ENCODE assay signal across 9 cellular contexts in genomic region chr14:99972748-99973466, GRCh38.
DNase-seq lines count a peak whose midpoint lies in the region; FAIRE-seq and TF ChIP-seq lines count a peak whose summit lies in the region.
"Had no signal": no experiment of that assay in that cellular context is flagged by ENCODE, and none has a peak within 500 bp of the region (broad histone marks: within the 10 kb centered on the region; RNA-seq: fewer than 3 reads in every experiment).

No MANE protein-coding gene starts in this region.

- H3K9me3 Mint-ChIP-seq in activated CD4-positive, alpha-beta T cell treated with anti-CD3 and anti-CD28 coated beads, Interleukin-2, amount 10 ng/mL, durations not matched to agents 7 days and 5 days: peaks cover 5% of the 10 kb centered on the region
- no peaks in the 10 kb centered on the region for H3K9me3 Mint-ChIP-seq in activated T-helper 2 cell treated with anti-CD3 and anti-CD28 coated beads, Interferon-gamma antibody, Interleukin-2, Interleukin-4, amounts not matched to agents 10 μg/mL and 5 μg/mL and 100 μg/mL, durations not matched to agents 14 hours and 24 hours and 36 hours
- H3K9me3 Mint-ChIP-seq in Caco-2 (ENCODE audit: unreplicated experiment): peaks cover 9% of the 10 kb centered on the region

- POLR2A ChIA-PET in activated CD4-positive, alpha-beta T cell treated with anti-CD3 and anti-CD28 coated beads, Interleukin-2, amount 10 ng/mL, durations not matched to agents 7 days and 5 days (lab: Charles Lee): interaction anchor here (0.7 kb wide), 1 partner anchor 225 kb away, joined by 6 read pairs; no protein-coding TSS in a partner anchor
- POLR2A ChIA-PET in Caco-2 (lab: Charles Lee): no interaction called here

- peaks cover 4% of the 10 kb centered on the region for H3K36me3 Mint-ChIP-seq in activated CD4-positive, alpha-beta T cell treated with anti-CD3 and anti-CD28 coated beads, Interleukin-2, amount 10 ng/mL, durations not matched to agents 7 days and 5 days (ENCODE audit: low read depth)
- peaks cover 3% of the 10 kb centered on the region for H3K36me3 Mint-ChIP-seq in activated T-helper 2 cell treated with anti-CD3 and anti-CD28 coated beads, Interferon-gamma antibody, Interleukin-2, Interleukin-4, amounts not matched to agents 10 μg/mL and 5 μg/mL and 100 μg/mL, durations not matched to agents 14 hours and 24 hours and 36 hours (ENCODE audit: low read depth)
- peaks cover 5% of the 10 kb centered on the region for H3K36me3 Mint-ChIP-seq in Caco-2 (ENCODE audit: insufficient read depth, unreplicated experiment)

- peak overlapping the region; percentile 49 to 63 for H3K9ac ChIP-seq in kidney (ENCODE audit: low read length in 2 of 2)

- H3K36me3 ChIP-seq in kidney (ENCODE audit: control insufficient read depth in 1 of 2, insufficient read depth in 2 of 2, low read length in 2 of 2) (no peaks in the 10 kb centered on the region), thymus (ENCODE audit: control insufficient read depth, insufficient read depth) (no peaks in the 10 kb centered on the region), Caco-2 (ENCODE audit: control insufficient read depth, insufficient read depth, low read length) (no peaks in the 10 kb centered on the region)

- peak overlapping the region; percentile 95 for H3K27ac Mint-ChIP-seq in activated CD4-positive, alpha-beta T cell treated with anti-CD3 and anti-CD28 coated beads, Interleukin-2, amount 10 ng/mL, durations not matched to agents 7 days and 5 days
- H3K27ac Mint-ChIP-seq in activated T-helper 2 cell treated with anti-CD3 and anti-CD28 coated beads, Interferon-gamma antibody, Interleukin-2, Interleukin-4, amounts not matched to agents 10 μg/mL and 5 μg/mL and 100 μg/mL, durations not matched to agents 14 hours and 24 hours and 36 hours: peak overlapping the region; percentile 86
- H3K27ac Mint-ChIP-seq in Caco-2 (ENCODE audit: unreplicated experiment): no peak overlapping the region

- H3K27me3 ChIP-seq in thymus (ENCODE audit: control insufficient read depth, insufficient read depth) (peaks cover 7% of the 10 kb centered on the region), Caco-2 (replicated peaks; ENCODE audit: control insufficient read depth, insufficient read depth, low read length) (no peaks in the 10 kb centered on the region)

- TF ChIP-seq CTCF in kidney (IDR thresholded peaks at IDR 0.05; ENCODE audit: borderline replicate concordance, extremely low read depth, insufficient read depth) (no peak), Caco-2 (IDR thresholded peaks at IDR 0.05; ENCODE audit: insufficient read depth in 1 of 2, low read depth in 1 of 2, low read length in 1 of 2, severe bottlenecking in 1 of 2, unreplicated experiment in 1 of 2) (no peak)

- no peak for DNase-seq in activated CD4-positive, alpha-beta T cell treated with anti-CD3 and anti-CD28 coated beads, Interleukin-2, amount 10 ng/mL, durations not matched to agents 7 days and 5 days
- no peak for DNase-seq in activated CD4-positive, alpha-beta T cell treated with anti-CD3 and anti-CD28 coated beads for 1 hour
- no peak for DNase-seq in activated T-helper 2 cell treated with anti-CD3 and anti-CD28 coated beads, Interferon-gamma antibody, Interleukin-2, Interleukin-4, amounts not matched to agents 10 μg/mL and 5 μg/mL and 100 μg/mL, durations not matched to agents 14 hours and 24 hours and 36 hours (ENCODE audit: low spot score)
- DNase-seq in kidney (no peak), NCI-H1436 (lab: John Stamatoyannopoulos, UW) (no peak), Caco-2 (no peak), DMS53 treated with DMSO at 0.1 percent for 48 hours (lab: John Stamatoyannopoulos, UW; ENCODE audit: unreplicated experiment) (no peak)
- DNase-seq: GDM1 had no signal

- intact Hi-C loops in activated T-helper 2 cell treated with anti-CD3 and anti-CD28 coated beads, Interferon-gamma antibody, Interleukin-2, Interleukin-4, amounts not matched to agents 10 μg/mL and 5 μg/mL and 100 μg/mL, durations not matched to agents 14 hours and 24 hours and 36 hours (cut with micrococcal nuclease): loop anchor here (2.0 kb wide), 1 partner anchor 96 kb away; no protein-coding TSS in a partner anchor
- intact Hi-C loops in kidney (cut with DNase I) (no loop called here), Caco-2 (cut with micrococcal nuclease; ENCODE audit: unreplicated experiment) (no loop called here)

- H3K27ac ChIP-seq in kidney (ENCODE audit: low read depth in 2 of 2, low read length in 2 of 2): no peak overlapping the region
- H3K27ac ChIP-seq in thymus (ENCODE audit: low read depth): no peak overlapping the region

- WGBS in thymus: 59% methylated on average over 11 of the region's 11 CpGs

- no peak for FAIRE-seq in kidney (lab: Jason Lieb, UNC)

- peak overlapping the region; percentile 66 to 74 for H3K4me3 ChIP-seq in kidney (ENCODE audit: low read length in 2 of 2)
- H3K4me3 ChIP-seq in thymus (ENCODE audit: low read length): peak overlapping the region; percentile 89
- no peak overlapping the region for H3K4me3 ChIP-seq in Caco-2 (ENCODE audit: low read depth, low read length)

- CTCF ChIA-PET in activated CD4-positive, alpha-beta T cell treated with anti-CD3 and anti-CD28 coated beads, Interleukin-2, amount 10 ng/mL, durations not matched to agents 7 days and 5 days (lab: Charles Lee): interaction anchor here (0.7 to 1.0 kb wide), 4 partner anchors 9 to 238 kb away, joined by 3 to 7 read pairs (median 4); no protein-coding TSS in a partner anchor
- CTCF ChIA-PET in Caco-2 (lab: Charles Lee): no interaction called here

- peak overlapping the region; percentile 94 for H3K4me3 Mint-ChIP-seq in activated CD4-positive, alpha-beta T cell treated with anti-CD3 and anti-CD28 coated beads, Interleukin-2, amount 10 ng/mL, durations not matched to agents 7 days and 5 days
- H3K4me3 Mint-ChIP-seq in activated T-helper 2 cell treated with anti-CD3 and anti-CD28 coated beads, Interferon-gamma antibody, Interleukin-2, Interleukin-4, amounts not matched to agents 10 μg/mL and 5 μg/mL and 100 μg/mL, durations not matched to agents 14 hours and 24 hours and 36 hours (ENCODE audit: low read depth): peak overlapping the region; percentile 95
- H3K4me3 Mint-ChIP-seq in Caco-2 (ENCODE audit: unreplicated experiment): no peak overlapping the region

- H3K9me3 ChIP-seq in kidney (ENCODE audit: control insufficient read depth in 1 of 2, low read length in 2 of 2) (peaks cover 0 to 11% of the 10 kb centered on the region in 2 donors), thymus (ENCODE audit: control insufficient read depth) (no peaks in the 10 kb centered on the region), Caco-2 (peaks cover 4% of the 10 kb centered on the region; the same call in 1 of the 2 replicates)

- BruUV-seq in Caco-2 (replicated peaks; lab: Mats Ljungman, UMichigan): no TSS peak

- H3K4me1 Mint-ChIP-seq in activated CD4-positive, alpha-beta T cell treated with anti-CD3 and anti-CD28 coated beads, Interleukin-2, amount 10 ng/mL, durations not matched to agents 7 days and 5 days: peaks cover 15% of the 10 kb centered on the region
- H3K4me1 Mint-ChIP-seq in activated T-helper 2 cell treated with anti-CD3 and anti-CD28 coated beads, Interferon-gamma antibody, Interleukin-2, Interleukin-4, amounts not matched to agents 10 μg/mL and 5 μg/mL and 100 μg/mL, durations not matched to agents 14 hours and 24 hours and 36 hours (ENCODE audit: low read depth): peaks cover 20% of the 10 kb centered on the region
- no peaks in the 10 kb centered on the region for H3K4me1 Mint-ChIP-seq in Caco-2 (ENCODE audit: low read depth, unreplicated experiment)

- H3K27me3 Mint-ChIP-seq in activated CD4-positive, alpha-beta T cell treated with anti-CD3 and anti-CD28 coated beads, Interleukin-2, amount 10 ng/mL, durations not matched to agents 7 days and 5 days: peaks cover 21% of the 10 kb centered on the region
- H3K27me3 Mint-ChIP-seq in activated T-helper 2 cell treated with anti-CD3 and anti-CD28 coated beads, Interferon-gamma antibody, Interleukin-2, Interleukin-4, amounts not matched to agents 10 μg/mL and 5 μg/mL and 100 μg/mL, durations not matched to agents 14 hours and 24 hours and 36 hours (ENCODE audit: low read depth): peaks cover 22% of the 10 kb centered on the region
- H3K27me3 Mint-ChIP-seq in Caco-2 (ENCODE audit: insufficient read depth, unreplicated experiment): peaks cover 5% of the 10 kb centered on the region

- H3K4me1 ChIP-seq in kidney (ENCODE audit: control insufficient read depth in 1 of 2, insufficient read depth in 1 of 2, low read depth in 1 of 2, low read length in 2 of 2) (no peaks in the 10 kb centered on the region), thymus (ENCODE audit: control insufficient read depth, insufficient read depth, low read length) (no peaks in the 10 kb centered on the region), Caco-2 (no peaks in the 10 kb centered on the region)
